ENCODE assay signal across 21 cellular contexts in the genomic region with DNA sequence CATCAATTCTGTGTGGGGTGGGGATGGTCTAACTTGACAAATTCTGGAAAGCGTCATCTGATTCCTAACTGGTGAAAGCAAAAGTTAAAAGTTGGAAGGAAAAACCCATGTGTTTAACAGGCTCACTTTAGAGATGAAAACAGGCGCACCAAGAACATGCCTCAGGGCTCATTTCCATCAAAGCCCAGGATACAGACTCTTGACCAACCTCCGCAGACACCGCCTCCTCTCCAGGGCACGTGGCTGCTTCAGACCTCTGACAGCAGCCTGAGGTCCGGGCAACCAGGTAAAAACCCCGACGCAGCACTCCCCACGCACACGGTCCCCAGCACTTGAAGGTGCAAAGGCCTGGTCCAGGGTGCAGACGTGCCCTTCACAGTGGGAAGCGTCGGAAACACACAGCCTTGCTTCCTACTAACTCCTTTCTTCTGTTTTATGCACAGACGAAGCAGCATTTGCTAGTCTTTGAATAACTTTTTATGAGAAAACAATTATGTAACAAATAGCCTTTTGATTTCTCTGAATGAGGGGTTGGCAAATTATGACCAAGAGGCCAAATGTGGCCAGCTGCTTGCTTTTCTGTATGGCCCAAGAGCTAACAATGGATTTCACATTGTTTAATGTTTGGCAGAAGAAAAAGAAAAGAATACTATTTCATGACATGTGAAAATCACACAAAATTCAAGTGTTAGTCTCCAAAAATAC. TPM values are rescaled to one million over a fixed set of nuclear protein-coding genes. Genes with fewer than 3 reads are reported as not detected.
A peak's percentile ranks its signal among the peaks of the same experiment; 100 is the strongest.
DNase-seq lines count a peak whose midpoint lies in the region; ATAC-seq, FAIRE-seq and TF ChIP-seq lines count a peak whose summit lies in the region.
"Had no signal": no experiment of that assay in that cellular context is flagged by ENCODE, and none has a peak within 500 bp of the region (broad histone marks: within the 10 kb centered on the region; RNA-seq: fewer than 3 reads in every experiment).

No MANE protein-coding gene starts in this region.

- ATAC-seq in K562 = no peak
- ATAC-seq in HG03280 (IDR thresholded peaks at IDR 0.05; ENCODE audit: unreplicated experiment) = no peak
- ATAC-seq in HG02938 (IDR thresholded peaks at IDR 0.05; ENCODE audit: unreplicated experiment) = no peak

- no peak overlapping the region for H3K27ac ChIP-seq in K562 (ENCODE audit: extremely low read depth, low read depth, low read length)
- H3K27ac ChIP-seq: HL-60 had no signal

- no peak overlapping the region for H3K9ac ChIP-seq in K562 (ENCODE audit: insufficient read depth in 1 of 2, low read depth in 2 of 2, low read length in 2 of 2)

- H3K4me1 Mint-ChIP-seq in progenitor cell of endocrine pancreas (ENCODE audit: low read depth) = peaks cover 2% of the 10 kb centered on the region
- no peaks in the 10 kb centered on the region for H3K4me1 Mint-ChIP-seq in activated T-cell treated with anti-CD3 and anti-CD28 coated beads, Interleukin-2, amount 50 U/mL, for 24 hours (ENCODE audit: low read depth)

- TF ChIP-seq EP300 in K562 (IDR thresholded peaks at IDR 0.05; ENCODE audit: low read length) = no peak

- intact Hi-C loops in K562 (cut with micrococcal nuclease) = no loop called here

- no peak for TF ChIP-seq RAD21 in K562 (CRISPR knock-in tag; conservative IDR thresholded peaks at IDR 0.05 in 1 of 2, IDR thresholded peaks at IDR 0.05 in 1 of 2)

- no peaks in the 10 kb centered on the region for H3K27me3 ChIP-seq in K562 (ENCODE audit: control insufficient read depth in 2 of 2, insufficient read depth in 2 of 2, low read length in 2 of 2)

- no peaks in the 10 kb centered on the region for H3K27me3 Mint-ChIP-seq in progenitor cell of endocrine pancreas
- no peaks in the 10 kb centered on the region for H3K27me3 Mint-ChIP-seq in activated T-cell treated with anti-CD3 and anti-CD28 coated beads, Interleukin-2, amount 50 U/mL, for 24 hours
- H3K27me3 Mint-ChIP-seq: CD4-positive, alpha-beta T cell had no signal

- no peaks in the 10 kb centered on the region for H3K9me1 ChIP-seq in K562 (ENCODE audit: control insufficient read depth, insufficient read depth, low read length)

- POLR2A ChIA-PET in K562 (lab: Yijun Ruan, JAX) = no interaction called here

- peaks cover 43% of the 10 kb centered on the region for H3K36me3 ChIP-seq in K562 (ENCODE audit: control insufficient read depth, insufficient read depth, low read length)

- TF ChIP-seq CTCF in K562 (IDR thresholded peaks at IDR 0.05 in 2 of 3, conservative IDR thresholded peaks at IDR 0.05 in 1 of 3; ENCODE audit: insufficient read depth in 2 of 3, low read depth in 1 of 3, low read length in 3 of 3) (no peak), progenitor cell of endocrine pancreas (IDR thresholded peaks at IDR 0.05; ENCODE audit: unreplicated experiment) (no peak)

- H3K4me3 ChIP-seq in K562 = no peak overlapping the region

- 92% methylated on average over 10 of the region's 14 CpGs for WGBS in K562 (ENCODE audit: insufficient coverage, low coverage, missing lambda C conversion rate)

- peaks cover 27% of the 10 kb centered on the region for H3K36me3 Mint-ChIP-seq in progenitor cell of endocrine pancreas (ENCODE audit: insufficient read depth)
- peaks cover 85% of the 10 kb centered on the region for H3K36me3 Mint-ChIP-seq in activated T-cell treated with anti-CD3 and anti-CD28 coated beads, Interleukin-2, amount 50 U/mL, for 24 hours (ENCODE audit: low read depth)

- no peak for TF ChIP-seq POLR2A in K562 (conservative IDR thresholded peaks at IDR 0.05)

- FAIRE-seq in K562 (lab: Jason Lieb, UNC) = peak; percentile 37
- FAIRE-seq: G401.6, HTR-8/SVneo had no signal

- peak; percentile 40 for DNase-seq in COLO829 (ENCODE audit: low spot score)
- no peak for DNase-seq in K562 (ENCODE audit: extremely low read depth in 1 of 4, low spot score in 3 of 4)
- peak; percentile 14 for DNase-seq in left kidney (ENCODE audit: low read depth, low spot score)
- no peak for DNase-seq in progenitor cell of endocrine pancreas (ENCODE audit: low spot score, unreplicated experiment)
- DNase-seq in activated T-cell treated with anti-CD3 and anti-CD28 coated beads, Interleukin-2, amount 50 U/mL, for 24 hours = no peak
- DNase-seq: ACHN; AML-193; Calu3; CD4-positive, alpha-beta T cell; DMS79 treated with DMSO at 0.1 percent for 48 hours; H7; NCI-H1930; NCI-H2171; NCI-H446; RPMI8226; SIG-M5 had no signal

- no peak overlapping the region for H2AFZ ChIP-seq in K562 (ENCODE audit: low read depth, low read length)

- no peak overlapping the region for H3K4me3 Mint-ChIP-seq in progenitor cell of endocrine pancreas (ENCODE audit: low read depth)
- H3K4me3 Mint-ChIP-seq in activated T-cell treated with anti-CD3 and anti-CD28 coated beads, Interleukin-2, amount 50 U/mL, for 24 hours = no peak overlapping the region
- H3K4me3 Mint-ChIP-seq: CD4-positive, alpha-beta T cell had no signal

- H3K9me3 Mint-ChIP-seq in progenitor cell of endocrine pancreas (ENCODE audit: low read depth) = no peaks in the 10 kb centered on the region
- no peaks in the 10 kb centered on the region for H3K9me3 Mint-ChIP-seq in activated T-cell treated with anti-CD3 and anti-CD28 coated beads, Interleukin-2, amount 50 U/mL, for 24 hours
- H3K9me3 Mint-ChIP-seq: CD4-positive, alpha-beta T cell had no signal

- BruUV-seq in K562 (replicated peaks; lab: Mats Ljungman, UMichigan) = no TSS peak

- H3K4me2 ChIP-seq in K562 (ENCODE audit: insufficient read depth, low read length) = no peak overlapping the region

- no peaks in the 10 kb centered on the region for H3K9me3 ChIP-seq in K562 (replicated peaks; ENCODE audit: control insufficient read depth, insufficient read depth, low read depth, low read length)

- H3K27ac Mint-ChIP-seq in progenitor cell of endocrine pancreas = peak overlapping the region; percentile 29
- H3K27ac Mint-ChIP-seq in activated T-cell treated with anti-CD3 and anti-CD28 coated beads, Interleukin-2, amount 50 U/mL, for 24 hours = no peak overlapping the region
- H3K27ac Mint-ChIP-seq: CD4-positive, alpha-beta T cell had no signal

- no peaks in the 10 kb centered on the region for H3K4me1 ChIP-seq in K562 (replicated peaks in 1 of 2; ENCODE audit: control insufficient read depth in 2 of 2, insufficient read depth in 2 of 2, low read length in 2 of 2)

- H3K79me2 ChIP-seq in K562 (ENCODE audit: control insufficient read depth, insufficient read depth, low read length) = no peaks in the 10 kb centered on the region

- CTCF ChIA-PET in K562 (lab: Yijun Ruan, JAX; ENCODE audit: low intra/inter-chr PET ratio) = no interaction called here

- H4K20me1 ChIP-seq in K562 (replicated peaks; ENCODE audit: control insufficient read depth, insufficient read depth, low read length) = no peaks in the 10 kb centered on the region

- in situ Hi-C loops in K562 (cut with MboI) = no loop called here

TF ChIP-seq in K562, 482 proteins besides CTCF, POLR2A, EP300 and RAD21 (continues in another document):
- TF ChIP-seq, protein P1, sequence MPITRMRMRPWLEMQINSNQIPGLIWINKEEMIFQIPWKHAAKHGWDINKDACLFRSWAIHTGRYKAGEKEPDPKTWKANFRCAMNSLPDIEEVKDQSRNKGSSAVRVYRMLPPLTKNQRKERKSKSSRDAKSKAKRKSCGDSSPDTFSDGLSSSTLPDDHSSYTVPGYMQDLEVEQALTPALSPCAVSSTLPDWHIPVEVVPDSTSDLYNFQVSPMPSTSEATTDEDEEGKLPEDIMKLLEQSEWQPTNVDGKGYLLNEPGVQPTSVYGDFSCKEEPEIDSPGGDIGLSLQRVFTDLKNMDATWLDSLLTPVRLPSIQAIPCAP (CRISPR knock-in tag; IDR thresholded peaks at IDR 0.05; ENCODE audit: borderline replicate concordance) = no peak
- TF ChIP-seq ZNF408 (CRISPR knock-in tag; IDR thresholded peaks at IDR 0.05; ENCODE audit: low read depth) (no peak), MEF2A (IDR thresholded peaks at IDR 0.05; ENCODE audit: control insufficient read depth, low read depth, low read length) (no peak)
- TF ChIP-seq, protein P2, sequence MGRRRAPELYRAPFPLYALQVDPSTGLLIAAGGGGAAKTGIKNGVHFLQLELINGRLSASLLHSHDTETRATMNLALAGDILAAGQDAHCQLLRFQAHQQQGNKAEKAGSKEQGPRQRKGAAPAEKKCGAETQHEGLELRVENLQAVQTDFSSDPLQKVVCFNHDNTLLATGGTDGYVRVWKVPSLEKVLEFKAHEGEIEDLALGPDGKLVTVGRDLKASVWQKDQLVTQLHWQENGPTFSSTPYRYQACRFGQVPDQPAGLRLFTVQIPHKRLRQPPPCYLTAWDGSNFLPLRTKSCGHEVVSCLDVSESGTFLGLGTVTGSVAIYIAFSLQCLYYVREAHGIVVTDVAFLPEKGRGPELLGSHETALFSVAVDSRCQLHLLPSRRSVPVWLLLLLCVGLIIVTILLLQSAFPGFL (CRISPR knock-in tag; IDR thresholded peaks at IDR 0.05) = no peak
- TF ChIP-seq, protein P3, sequence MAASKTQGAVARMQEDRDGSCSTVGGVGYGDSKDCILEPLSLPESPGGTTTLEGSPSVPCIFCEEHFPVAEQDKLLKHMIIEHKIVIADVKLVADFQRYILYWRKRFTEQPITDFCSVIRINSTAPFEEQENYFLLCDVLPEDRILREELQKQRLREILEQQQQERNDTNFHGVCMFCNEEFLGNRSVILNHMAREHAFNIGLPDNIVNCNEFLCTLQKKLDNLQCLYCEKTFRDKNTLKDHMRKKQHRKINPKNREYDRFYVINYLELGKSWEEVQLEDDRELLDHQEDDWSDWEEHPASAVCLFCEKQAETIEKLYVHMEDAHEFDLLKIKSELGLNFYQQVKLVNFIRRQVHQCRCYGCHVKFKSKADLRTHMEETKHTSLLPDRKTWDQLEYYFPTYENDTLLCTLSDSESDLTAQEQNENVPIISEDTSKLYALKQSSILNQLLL (CRISPR knock-in tag; IDR thresholded peaks at IDR 0.05; ENCODE audit: borderline replicate concordance) = no peak

RNA-seq across cellular contexts. Expression of a gene that starts 44.2 kb away (rescaled TPM):
- total RNA-seq in K562 (2011; cell fraction: chromatin; rRNA removed; ENCODE audit: low replicate concordance) = 286 and 689 TPM in 2 replicates
- total RNA-seq in K562 (2011; cell fraction: nucleolus; rRNA removed) = 343 and 356 TPM in 2 replicates
- total RNA-seq in K562 (2011; cell fraction: nucleoplasm; rRNA removed) = 330 and 334 TPM in 2 replicates
- total RNA-seq in K562 (2014; rRNA removed) (436 and 520 TPM in 2 replicates), K562 (2014; rRNA removed; fragmentation: Illumina TruSeq; extraction: Trizol) (124 and 126 TPM in 2 replicates), K562 (2015; rRNA removed; fragmentation: Illumina TruSeq; extraction: Trizol) (174 and 185 TPM in 2 replicates), K562 (2021) (405 and 408 TPM in 2 replicates), progenitor cell of endocrine pancreas (212 and 216 TPM in 2 replicates)
- polyA plus RNA-seq in K562 (2011; rRNA removed) (317 and 437 TPM in 2 replicates), K562 (2014; fragmentation: Illumina TruSeq; extraction: Trizol) (352 and 398 TPM in 2 replicates), K562 (2014; fragmentation: Nextera tagmentation; extraction: Ambion mirVana) (10 to 100 TPM; 19.1 to 50.8 TPM), K562 (2014; rRNA removed) (292 and 301 TPM in 2 replicates)
- 306 and 538 TPM in 2 replicates for polyA plus RNA-seq in K562 (2011; cell fraction: cytosol; rRNA removed)
- polyA plus RNA-seq in K562 (2011; cell fraction: nucleus; rRNA removed) = 577 and 840 TPM in 2 replicates
- polyA plus RNA-seq in K562 (2012) = 242 and 372 TPM in 2 replicates
- polyA minus RNA-seq in K562 (2011; rRNA and poly(A)+ RNA removed) = 328 and 373 TPM in 2 replicates
- 209 and 257 TPM in 2 replicates for polyA minus RNA-seq in K562 (2011; cell fraction: cytosol; rRNA and poly(A)+ RNA removed)
- 127 and 130 TPM in 2 replicates for polyA minus RNA-seq in K562 (2011; cell fraction: nucleus; rRNA and poly(A)+ RNA removed)

Comparison
In these comparisons a context has a peak if more than half of its experiments do, and no peak if none do; other contexts are left out.
1. DNase-seq: peak in COLO829 (single experiment) and left kidney (single experiment); none in K562 (0 of 4), progenitor cell of endocrine pancreas (single experiment) and activated T-cell treated with anti-CD3 and anti-CD28 coated beads, Interleukin-2, amount 50 U/mL, for 24 hours (single experiment).